In the genomic region with DNA sequence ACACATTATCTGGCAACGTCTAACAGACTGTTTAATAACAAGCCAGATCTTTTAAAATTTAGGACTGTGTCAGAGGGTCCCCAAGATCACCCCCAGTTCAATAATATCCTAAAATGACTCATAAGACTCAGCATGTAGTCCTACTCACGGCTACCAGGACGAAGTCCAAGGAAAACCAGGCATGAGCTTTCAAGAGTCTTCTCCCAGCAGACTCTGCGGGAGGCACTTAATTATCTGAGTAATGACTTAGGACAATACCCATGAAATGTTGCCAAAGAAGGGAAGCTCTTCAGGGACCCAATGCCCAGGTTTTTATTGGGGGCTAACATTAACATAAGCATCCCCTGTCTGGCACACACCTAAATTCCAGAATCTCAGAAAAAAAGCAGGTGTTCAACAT, we compare ENCODE assay signal across 17 cellular contexts. TPM values are rescaled to one million over a fixed set of nuclear protein-coding genes. Genes with fewer than 3 reads are reported as not detected.
DNase-seq lines count a peak whose midpoint lies in the region; ATAC-seq lines count a peak whose summit lies in the region.
"Had no signal": no experiment of that assay in that cellular context is flagged by ENCODE, and none has a peak within 500 bp of the region (broad histone marks: within the 10 kb centered on the region; RNA-seq: fewer than 3 reads in every experiment).

No MANE protein-coding gene starts in this region.

- H3K4me3 Mint-ChIP-seq in activated CD4-positive, alpha-beta T cell treated with anti-CD3 and anti-CD28 coated beads for 36 hours = no peak overlapping the region
- H3K4me3 Mint-ChIP-seq: CD4-positive, alpha-beta T cell; GM23338 had no signal

- CTCF ChIA-PET in activated CD4-positive, alpha-beta T cell treated with anti-CD3 and anti-CD28 coated beads for 36 hours (lab: Charles Lee) = interaction anchor here (1.0 kb wide), 1 partner anchor 16 kb away, joined by 3 read pairs; no protein-coding TSS in a partner anchor

- POLR2A ChIA-PET in activated CD4-positive, alpha-beta T cell treated with anti-CD3 and anti-CD28 coated beads for 36 hours (lab: Charles Lee) = interaction anchor here (0.6 kb wide), 1 partner anchor 20 kb away, joined by 3 read pairs; no protein-coding TSS in a partner anchor

- no peak overlapping the region for H3K27ac Mint-ChIP-seq in activated CD4-positive, alpha-beta T cell treated with anti-CD3 and anti-CD28 coated beads for 36 hours
- H3K27ac Mint-ChIP-seq: CD4-positive, alpha-beta T cell; GM23338 had no signal

- DNase-seq in COR-L47 (lab: John Stamatoyannopoulos, UW) (peak; percentile 16), Daoy (ENCODE audit: low read depth) (peak; percentile 41), NCI-H446 treated with DMSO at 0.1 percent for 48 hours (lab: John Stamatoyannopoulos, UW) (peak; percentile 63), medulla oblongata (ENCODE audit: extremely low spot score) (peak; percentile 52), RKO (ENCODE audit: low spot score) (no peak)
- no peak for DNase-seq in activated CD4-positive, alpha-beta T cell treated with anti-CD3 and anti-CD28 coated beads for 36 hours
- DNase-seq in activated CD4-positive, alpha-beta T cell treated with anti-CD3 and anti-CD28 coated beads for 1 hour = no peak
- DNase-seq: BE2C; CD4-positive, alpha-beta T cell; NCI-H1092; NCI-H187; NCI-H2171; NCI-H510A treated with DMSO at 0.1 percent for 48 hours; OCI-M1; T-helper 2 cell had no signal

- H3K27me3 Mint-ChIP-seq in activated CD4-positive, alpha-beta T cell treated with anti-CD3 and anti-CD28 coated beads for 36 hours = peaks cover 21% of the 10 kb centered on the region

- intact Hi-C loops in activated CD4-positive, alpha-beta T cell treated with anti-CD3 and anti-CD28 coated beads for 36 hours (cut with DNase I, micrococcal nuclease) = no loop called here

- no peaks in the 10 kb centered on the region for H3K36me3 Mint-ChIP-seq in activated CD4-positive, alpha-beta T cell treated with anti-CD3 and anti-CD28 coated beads for 36 hours (ENCODE audit: low read depth)

- no peaks in the 10 kb centered on the region for H3K9me3 Mint-ChIP-seq in activated CD4-positive, alpha-beta T cell treated with anti-CD3 and anti-CD28 coated beads for 36 hours (ENCODE audit: low read depth)
- H3K9me3 Mint-ChIP-seq: CD4-positive, alpha-beta T cell; GM23338 had no signal

- no peak for ATAC-seq in activated CD4-positive, alpha-beta T cell treated with anti-CD3 and anti-CD28 coated beads for 36 hours
- ATAC-seq: GM23338 had no signal

- no peaks in the 10 kb centered on the region for H3K4me1 Mint-ChIP-seq in activated CD4-positive, alpha-beta T cell treated with anti-CD3 and anti-CD28 coated beads for 36 hours

RNA-seq across cellular contexts. Expression of gene HFM1, which starts 7.0 kb away (rescaled TPM):
- 2.0 and 6.0 TPM in 2 replicates for total RNA-seq in Daoy (2014; rRNA removed; shearing (Covaris generic))
- total RNA-seq in activated CD4-positive, alpha-beta T cell treated with anti-CD3 and anti-CD28 coated beads for 36 hours = not detected
- total RNA-seq: CD4-positive, alpha-beta T cell; MCF 10A had no signal

Comparison
In these comparisons a context has a peak if more than half of its experiments do, and no peak if none do; other contexts are left out.
1. DNase-seq: peak in COR-L47 (single experiment), Daoy (single experiment), NCI-H446 treated with DMSO at 0.1 percent for 48 hours (single experiment) and medulla oblongata (single experiment); none in activated CD4-positive, alpha-beta T cell treated with anti-CD3 and anti-CD28 coated beads for 36 hours (single experiment), activated CD4-positive, alpha-beta T cell treated with anti-CD3 and anti-CD28 coated beads for 1 hour (single experiment) and RKO (single experiment).